27 cellular contexts compared by ENCODE assay signal in the genomic region with DNA sequence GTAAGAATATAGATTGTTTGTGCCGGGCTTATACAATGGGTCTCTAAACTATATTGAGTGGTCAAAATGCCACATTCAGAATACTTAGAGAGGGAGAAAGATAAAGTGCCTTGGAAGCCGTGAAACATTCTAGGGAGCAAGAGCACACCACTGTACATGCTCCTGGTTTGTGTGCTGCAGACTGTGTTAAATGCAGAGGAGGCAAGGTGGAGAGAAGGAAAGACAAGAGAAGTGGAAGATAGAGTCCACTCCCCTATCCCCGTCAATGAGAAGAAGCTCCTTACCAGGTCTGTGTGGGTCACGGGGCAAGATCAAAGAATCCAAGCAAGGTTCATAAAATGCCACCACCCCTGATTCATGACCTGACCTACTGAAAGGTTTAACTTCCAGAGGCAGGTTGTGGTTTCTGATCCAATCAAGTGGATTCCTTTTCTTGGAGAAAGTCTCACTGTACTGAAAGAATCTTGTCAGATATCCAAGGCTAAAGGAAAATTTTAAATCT.
"Had no signal": no experiment of that assay in that cellular context is flagged by ENCODE, and none has a peak within 500 bp of the region (broad histone marks: within the 10 kb centered on the region; RNA-seq: fewer than 3 reads in every experiment).

No MANE protein-coding gene starts in this region.

- H3K27me3 Mint-ChIP-seq: activated CD4-positive, alpha-beta memory T cell treated with anti-CD3 and anti-CD28 coated beads for 36 hours; activated naive CD8-positive, alpha-beta T cell treated with anti-CD3 and anti-CD28 coated beads, Interleukin-2, amount 10 ng/mL, durations not matched to agents 7 days and 5 days; natural killer cell treated with Interleukin-12 subunit alpha and Interleukin-12 subunit beta and Interleukin-15 and Interleukin-18, amount 100 ng/mL, for 72 hours; stimulated activated naive CD8-positive, alpha-beta T cell treated with anti-CD3 and anti-CD28 coated beads, Interleukin-15, Interleukin-2, amounts not matched to agents 100 ng/mL and 50 ng/mL, for 24 hours had no signal

- DNase-seq: activated CD4-positive, alpha-beta memory T cell treated with anti-CD3 and anti-CD28 coated beads for 36 hours; activated CD4-positive, alpha-beta T cell treated with anti-CD3 and anti-CD28 coated beads for 4 hours; activated CD8-positive, alpha-beta memory T cell treated with anti-CD3 and anti-CD28 coated beads, Interleukin-2, amount 50 U/mL, for 4 hours; activated effector memory CD4-positive, alpha-beta T cell treated with anti-CD3 and anti-CD28 coated beads, Interleukin-2, amount 50 U/mL, for 16 hours; activated naive CD4-positive, alpha-beta T cell treated with anti-CD3 and anti-CD28 coated beads for 36 hours; activated naive CD8-positive, alpha-beta T cell treated with anti-CD3 and anti-CD28 coated beads, Interleukin-2, amount 10 ng/mL, durations not matched to agents 7 days and 5 days; activated T-cell treated with anti-CD3 and anti-CD28 coated beads, Interleukin-2, amount 50 U/mL, for 1 hour; brain microvascular endothelial cell; endodermal cell; foreskin melanocyte; mesendoderm; mucosa of descending colon; right lobe of liver; stimulated activated CD4-positive, alpha-beta T cell treated with anti-CD3 and anti-CD28 coated beads, Interleukin-12 subunit alpha, Interleukin-12 subunit beta, amount 100 ng/mL, for 4 hours; stimulated activated CD4-positive, alpha-beta T cell treated with anti-CD3 and anti-CD28 coated beads, Interleukin-4, amount 100 ng/mL, for 1 hour; T-helper 9 cell had no signal

- H3K4me1 ChIP-seq: right lobe of liver had no signal

- H3K4me3 ChIP-seq: ascending aorta, esophagus muscularis mucosa, mucosa of descending colon, right lobe of liver, skin epidermis, thoracic aorta, vagina had no signal

- H3K36me3 Mint-ChIP-seq: activated CD4-positive, alpha-beta memory T cell treated with anti-CD3 and anti-CD28 coated beads for 36 hours; natural killer cell treated with Interleukin-12 subunit alpha and Interleukin-12 subunit beta and Interleukin-15 and Interleukin-18, amount 100 ng/mL, for 72 hours; stimulated activated effector memory CD8-positive, alpha-beta T cell treated with anti-CD3 and anti-CD28 coated beads, Interleukin-12 subunit alpha, Interleukin-12 subunit beta, amount 100 ng/mL, for 72 hours had no signal

- H3K27ac Mint-ChIP-seq: activated CD4-positive, alpha-beta memory T cell treated with anti-CD3 and anti-CD28 coated beads for 36 hours; activated naive CD4-positive, alpha-beta T cell treated with anti-CD3 and anti-CD28 coated beads for 36 hours; activated naive CD8-positive, alpha-beta T cell treated with anti-CD3 and anti-CD28 coated beads, Interleukin-2, amount 10 ng/mL, durations not matched to agents 7 days and 5 days; activated T-helper 1 cell treated with anti-CD3 and anti-CD28 coated beads, Interleukin-12 subunit alpha, Interleukin-12 subunit beta, Interleukin-2, Interleukin-4 antibody, amounts not matched to agents 30 ng/mL and 10 ng/mL and 1 ng/mL, durations not matched to agents 14 hours and 24 hours and 36 hours; endodermal cell; stimulated activated effector memory CD8-positive, alpha-beta T cell treated with anti-CD3 and anti-CD28 coated beads, Interleukin-12 subunit alpha, Interleukin-12 subunit beta, amount 100 ng/mL, for 72 hours; stimulated activated naive CD8-positive, alpha-beta T cell treated with anti-CD3 and anti-CD28 coated beads, Interleukin-15, Interleukin-2, amounts not matched to agents 100 ng/mL and 50 ng/mL, for 24 hours had no signal

- H3K9me3 ChIP-seq: ascending aorta, esophagus muscularis mucosa, mucosa of descending colon, neutrophil, right lobe of liver, thoracic aorta, vagina had no signal

- H3K36me3 ChIP-seq: ascending aorta, brain microvascular endothelial cell, esophagus muscularis mucosa, neutrophil, right lobe of liver, thoracic aorta, vagina had no signal

- H3K9me3 Mint-ChIP-seq: activated CD4-positive, alpha-beta memory T cell treated with anti-CD3 and anti-CD28 coated beads for 36 hours; activated naive CD4-positive, alpha-beta T cell treated with anti-CD3 and anti-CD28 coated beads for 36 hours; activated T-helper 1 cell treated with anti-CD3 and anti-CD28 coated beads, Interleukin-12 subunit alpha, Interleukin-12 subunit beta, Interleukin-2, Interleukin-4 antibody, amounts not matched to agents 30 ng/mL and 10 ng/mL and 1 ng/mL, durations not matched to agents 14 hours and 24 hours and 36 hours; endodermal cell; natural killer cell treated with Interleukin-12 subunit alpha and Interleukin-12 subunit beta and Interleukin-15 and Interleukin-18, amount 100 ng/mL, for 72 hours; stimulated activated effector memory CD8-positive, alpha-beta T cell treated with anti-CD3 and anti-CD28 coated beads, Interleukin-12 subunit alpha, Interleukin-12 subunit beta, amount 100 ng/mL, for 72 hours; stimulated activated naive CD8-positive, alpha-beta T cell treated with anti-CD3 and anti-CD28 coated beads, Interleukin-15, Interleukin-2, amounts not matched to agents 100 ng/mL and 50 ng/mL, for 24 hours had no signal

- H3K27me3 ChIP-seq: ascending aorta, brain microvascular endothelial cell, esophagus muscularis mucosa, neutrophil, right lobe of liver, vagina had no signal

- ATAC-seq: mucosa of descending colon; natural killer cell treated with Interleukin-12 subunit alpha and Interleukin-12 subunit beta and Interleukin-15 and Interleukin-18, amount 100 ng/mL, for 72 hours; right lobe of liver; stimulated activated effector memory CD8-positive, alpha-beta T cell treated with anti-CD3 and anti-CD28 coated beads, Interleukin-12 subunit alpha, Interleukin-12 subunit beta, amount 100 ng/mL, for 72 hours had no signal

- H3K27ac ChIP-seq: brain microvascular endothelial cell, neutrophil, right lobe of liver, skin epidermis, thoracic aorta, vagina, VCaP had no signal

- H3K4me3 Mint-ChIP-seq: activated CD4-positive, alpha-beta memory T cell treated with anti-CD3 and anti-CD28 coated beads for 36 hours; activated naive CD4-positive, alpha-beta T cell treated with anti-CD3 and anti-CD28 coated beads for 36 hours; activated naive CD8-positive, alpha-beta T cell treated with anti-CD3 and anti-CD28 coated beads, Interleukin-2, amount 10 ng/mL, durations not matched to agents 7 days and 5 days; activated T-helper 1 cell treated with anti-CD3 and anti-CD28 coated beads, Interleukin-12 subunit alpha, Interleukin-12 subunit beta, Interleukin-2, Interleukin-4 antibody, amounts not matched to agents 30 ng/mL and 10 ng/mL and 1 ng/mL, durations not matched to agents 14 hours and 24 hours and 36 hours; endodermal cell; natural killer cell treated with Interleukin-12 subunit alpha and Interleukin-12 subunit beta and Interleukin-15 and Interleukin-18, amount 100 ng/mL, for 72 hours; stimulated activated effector memory CD8-positive, alpha-beta T cell treated with anti-CD3 and anti-CD28 coated beads, Interleukin-12 subunit alpha, Interleukin-12 subunit beta, amount 100 ng/mL, for 72 hours; stimulated activated naive CD8-positive, alpha-beta T cell treated with anti-CD3 and anti-CD28 coated beads, Interleukin-15, Interleukin-2, amounts not matched to agents 100 ng/mL and 50 ng/mL, for 24 hours had no signal
